ENCODE assay signal across 1 cellular context in genomic region chr11:62786318-62787004, GRCh38.
TF ChIP-seq lines count a peak whose summit lies in the region.

No MANE protein-coding gene starts in this region.

TF ChIP-seq in A549, 52 proteins besides CTCF, POLR2A, EP300 and RAD21 (continued from another document):
- TF ChIP-seq PBX3 (IDR thresholded peaks at IDR 0.05): peak; percentile 59; the same call in 1 of the 2 replicates
